ENCODE assay signal across 1 cellular context in the genomic region with DNA sequence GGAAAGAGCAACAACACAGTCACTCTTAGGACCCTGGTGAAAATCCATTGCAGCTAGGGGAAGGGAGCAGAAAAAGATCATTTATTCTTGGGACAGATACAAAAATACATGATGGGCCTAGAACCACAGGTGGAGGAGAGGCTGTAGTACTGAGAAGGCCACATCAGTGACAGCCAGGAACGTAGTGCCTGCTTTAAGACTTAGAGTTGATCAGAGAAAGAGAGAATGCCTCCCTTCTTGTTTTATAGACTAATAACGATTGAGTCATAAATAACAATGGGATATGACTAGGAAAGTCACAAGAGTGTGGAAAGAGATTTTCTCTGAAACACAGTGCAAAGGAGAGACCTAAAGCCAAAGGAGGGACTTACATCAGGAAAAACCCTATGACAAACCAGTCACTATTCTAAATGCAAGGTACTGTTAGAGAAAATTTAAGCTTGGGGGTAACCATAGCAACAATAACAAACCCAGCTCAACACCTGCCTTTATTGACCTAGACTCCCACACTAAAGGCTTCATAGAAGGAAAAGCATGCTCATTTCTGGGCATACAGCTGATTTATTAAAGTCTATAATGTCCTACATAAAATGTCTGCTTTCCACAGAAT.
TF ChIP-seq lines count a peak whose summit lies in the region.

No MANE protein-coding gene starts in this region.

TF ChIP-seq in H1, 55 proteins besides CTCF, POLR2A, EP300 and RAD21:
- no peak for TF ChIP-seq KDM5A (IDR thresholded peaks at IDR 0.05; ENCODE audit: low read length)
- no peak for TF ChIP-seq TEAD4 (IDR thresholded peaks at IDR 0.05; ENCODE audit: low read depth, low read length)
- no peak for TF ChIP-seq RXRA (IDR thresholded peaks at IDR 0.05; ENCODE audit: insufficient read depth, low read depth, low read length)
- no peak for TF ChIP-seq FOSL1 (IDR thresholded peaks at IDR 0.05; ENCODE audit: insufficient read depth, low read depth, low read length)
- no peak for TF ChIP-seq ASH2L (IDR thresholded peaks at IDR 0.05; ENCODE audit: low read length)
- TF ChIP-seq SAP30 (IDR thresholded peaks at IDR 0.05; ENCODE audit: insufficient read depth, insufficient replicate concordance, low read length): no peak
- TF ChIP-seq, protein P1, sequence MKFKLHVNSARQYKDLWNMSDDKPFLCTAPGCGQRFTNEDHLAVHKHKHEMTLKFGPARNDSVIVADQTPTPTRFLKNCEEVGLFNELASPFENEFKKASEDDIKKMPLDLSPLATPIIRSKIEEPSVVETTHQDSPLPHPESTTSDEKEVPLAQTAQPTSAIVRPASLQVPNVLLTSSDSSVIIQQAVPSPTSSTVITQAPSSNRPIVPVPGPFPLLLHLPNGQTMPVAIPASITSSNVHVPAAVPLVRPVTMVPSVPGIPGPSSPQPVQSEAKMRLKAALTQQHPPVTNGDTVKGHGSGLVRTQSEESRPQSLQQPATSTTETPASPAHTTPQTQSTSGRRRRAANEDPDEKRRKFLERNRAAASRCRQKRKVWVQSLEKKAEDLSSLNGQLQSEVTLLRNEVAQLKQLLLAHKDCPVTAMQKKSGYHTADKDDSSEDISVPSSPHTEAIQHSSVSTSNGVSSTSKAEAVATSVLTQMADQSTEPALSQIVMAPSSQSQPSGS (IDR thresholded peaks at IDR 0.05; ENCODE audit: low read length): no peak
- TF ChIP-seq SRF (IDR thresholded peaks at IDR 0.05; ENCODE audit: low read depth, low read length): no peak
- TF ChIP-seq POLR2AphosphoS5 (IDR thresholded peaks at IDR 0.05; ENCODE audit: low read depth, low read length): no peak
- TF ChIP-seq CBX8 (IDR thresholded peaks at IDR 0.05; ENCODE audit: borderline replicate concordance, low read depth, low read length): no peak
- no peak for TF ChIP-seq KDM1A (IDR thresholded peaks at IDR 0.05; ENCODE audit: borderline replicate concordance, low read length)
- no peak for TF ChIP-seq CEBPB (IDR thresholded peaks at IDR 0.05; ENCODE audit: low read depth, low read length)
- TF ChIP-seq ZNF274 (IDR thresholded peaks at IDR 0.05; ENCODE audit: borderline replicate concordance, extremely low read depth, low read length): no peak
- no peak for TF ChIP-seq NANOG (IDR thresholded peaks at IDR 0.05; ENCODE audit: insufficient read depth, low read depth, low read length, poor library complexity, severe bottlenecking)
- no peak for TF ChIP-seq HDAC6 (IDR thresholded peaks at IDR 0.05; ENCODE audit: low read depth, low read length)
